In genomic region chr10:132806126-132807061, GRCh38 we compare ENCODE assay signal across 23 cellular contexts. TPM values are rescaled to one million over a fixed set of nuclear protein-coding genes. Genes with fewer than 3 reads are reported as not detected.
"Had no signal": no experiment of that assay in that cellular context is flagged by ENCODE, and none has a peak within 500 bp of the region (broad histone marks: within the 10 kb centered on the region; RNA-seq: fewer than 3 reads in every experiment).

No MANE protein-coding gene starts in this region.

- H3K36me3 ChIP-seq: brain microvascular endothelial cell, upper lobe of left lung had no signal

- H3K27ac Mint-ChIP-seq: activated CD4-positive, alpha-beta memory T cell treated with anti-CD3 and anti-CD28 coated beads, Interleukin-2, amount 10 ng/mL, durations not matched to agents 7 days and 5 days; activated CD8-positive, alpha-beta memory T cell treated with anti-CD3 and anti-CD28 coated beads, Interleukin-2, amount 10 ng/mL, durations not matched to agents 7 days and 5 days; nephron progenitor cell; progenitor cell of endocrine pancreas; stimulated activated naive CD8-positive, alpha-beta T cell treated with anti-CD3 and anti-CD28 coated beads, Interleukin-15, Interleukin-2, amounts not matched to agents 100 ng/mL and 50 ng/mL, for 24 hours had no signal

- H3K27me3 ChIP-seq: brain microvascular endothelial cell, hepatocyte, testis, upper lobe of left lung had no signal

- H3K9me3 ChIP-seq: testis had no signal

- H3K4me1 ChIP-seq: testis, upper lobe of left lung had no signal

- H3K36me3 Mint-ChIP-seq: activated CD8-positive, alpha-beta memory T cell treated with anti-CD3 and anti-CD28 coated beads, Interleukin-2, amount 10 ng/mL, durations not matched to agents 7 days and 5 days had no signal

- ATAC-seq: activated CD8-positive, alpha-beta memory T cell treated with anti-CD3 and anti-CD28 coated beads, Interleukin-2, amount 10 ng/mL, durations not matched to agents 7 days and 5 days; left colon had no signal

- H3K27me3 Mint-ChIP-seq: activated CD4-positive, alpha-beta memory T cell treated with anti-CD3 and anti-CD28 coated beads, Interleukin-2, amount 10 ng/mL, durations not matched to agents 7 days and 5 days; activated CD8-positive, alpha-beta memory T cell treated with anti-CD3 and anti-CD28 coated beads, Interleukin-2, amount 10 ng/mL, durations not matched to agents 7 days and 5 days; central memory CD8-positive, alpha-beta T cell; stimulated activated naive CD8-positive, alpha-beta T cell treated with anti-CD3 and anti-CD28 coated beads, Interleukin-15, Interleukin-2, amounts not matched to agents 100 ng/mL and 50 ng/mL, for 24 hours had no signal

- DNase-seq: activated CD4-positive, alpha-beta memory T cell treated with anti-CD3 and anti-CD28 coated beads, Interleukin-2, amount 10 ng/mL, durations not matched to agents 7 days and 5 days; activated CD4-positive, alpha-beta T cell treated with anti-CD3 and anti-CD28 coated beads for 48 hours; activated CD4-positive, CD25-positive, alpha-beta regulatory T cell; activated CD8-positive, alpha-beta memory T cell treated with anti-CD3 and anti-CD28 coated beads, Interleukin-2, amount 10 ng/mL, durations not matched to agents 7 days and 5 days; activated naive CD4-positive, alpha-beta T cell; anterior cingulate cortex; brain microvascular endothelial cell; cortex of kidney; nephron progenitor cell; occipital lobe; stimulated activated CD4-positive, alpha-beta T cell treated with anti-CD3 and anti-CD28 coated beads, Interleukin-15, amount 100 ng/mL, for 24 hours; stimulated activated CD4-positive, alpha-beta T cell treated with anti-CD3 and anti-CD28 coated beads, Interleukin-2, amount 100 ng/mL, for 48 hours; T-helper 9 cell; testis had no signal

- H3K9me3 Mint-ChIP-seq: activated CD4-positive, alpha-beta memory T cell treated with anti-CD3 and anti-CD28 coated beads, Interleukin-2, amount 10 ng/mL, durations not matched to agents 7 days and 5 days; central memory CD8-positive, alpha-beta T cell; stimulated activated naive CD8-positive, alpha-beta T cell treated with anti-CD3 and anti-CD28 coated beads, Interleukin-15, Interleukin-2, amounts not matched to agents 100 ng/mL and 50 ng/mL, for 24 hours had no signal

- H3K4me3 Mint-ChIP-seq: activated CD4-positive, alpha-beta memory T cell treated with anti-CD3 and anti-CD28 coated beads, Interleukin-2, amount 10 ng/mL, durations not matched to agents 7 days and 5 days; activated CD8-positive, alpha-beta memory T cell treated with anti-CD3 and anti-CD28 coated beads, Interleukin-2, amount 10 ng/mL, durations not matched to agents 7 days and 5 days; central memory CD8-positive, alpha-beta T cell; nephron progenitor cell; stimulated activated naive CD8-positive, alpha-beta T cell treated with anti-CD3 and anti-CD28 coated beads, Interleukin-15, Interleukin-2, amounts not matched to agents 100 ng/mL and 50 ng/mL, for 24 hours had no signal

- H3K4me1 Mint-ChIP-seq: activated CD4-positive, alpha-beta memory T cell treated with anti-CD3 and anti-CD28 coated beads, Interleukin-2, amount 10 ng/mL, durations not matched to agents 7 days and 5 days; activated CD8-positive, alpha-beta memory T cell treated with anti-CD3 and anti-CD28 coated beads, Interleukin-2, amount 10 ng/mL, durations not matched to agents 7 days and 5 days; central memory CD8-positive, alpha-beta T cell had no signal

- H3K27ac ChIP-seq: brain microvascular endothelial cell, hepatocyte, SK-N-MC, skin epidermis, testis, upper lobe of left lung had no signal

- H3K4me3 ChIP-seq: hepatocyte, lung, SK-N-MC, skin epidermis, testis, upper lobe of left lung had no signal

RNA-seq across cellular contexts. Expression of gene NKX6-2, which starts 20.4 kb away (rescaled TPM):
- total RNA-seq: activated CD4-positive, alpha-beta memory T cell treated with anti-CD3 and anti-CD28 coated beads, Interleukin-2, amount 10 ng/mL, durations not matched to agents 7 days and 5 days; activated CD8-positive, alpha-beta memory T cell treated with anti-CD3 and anti-CD28 coated beads, Interleukin-2, amount 10 ng/mL, durations not matched to agents 7 days and 5 days; left colon; lung; occipital lobe; upper lobe of left lung had no signal
